In the genomic region with DNA sequence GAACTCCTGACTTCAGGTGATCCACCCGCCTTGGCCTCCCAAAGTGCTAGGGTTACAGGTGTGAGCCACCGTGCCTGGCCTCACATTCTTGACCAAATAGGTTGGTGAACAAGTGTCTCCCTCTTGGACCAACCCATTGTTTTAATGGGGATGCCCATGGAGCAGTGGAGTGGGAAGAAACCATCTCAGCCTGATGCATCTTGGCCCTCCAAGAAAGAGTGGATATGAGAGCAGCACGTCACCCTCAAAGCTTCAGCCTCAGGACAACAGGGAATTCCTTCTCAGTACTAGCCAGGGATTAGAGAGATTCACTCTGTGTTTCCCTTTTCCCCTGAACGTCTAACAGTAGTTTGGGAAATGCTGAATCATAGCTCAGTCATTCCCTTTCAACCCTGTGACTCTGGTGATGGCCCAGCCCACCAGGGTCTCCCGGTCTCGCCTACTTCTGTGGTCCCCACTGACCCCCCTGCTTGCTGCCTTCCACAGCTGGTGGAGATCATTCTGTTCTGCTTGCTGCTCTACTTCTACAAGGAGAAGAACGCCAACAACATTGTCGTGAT, we compare ENCODE assay signal across 15 cellular contexts. TPM values are rescaled to one million over a fixed set of nuclear protein-coding genes. Genes with fewer than 3 reads are reported as not detected.
DNase-seq lines count a peak whose midpoint lies in the region; ATAC-seq, FAIRE-seq and TF ChIP-seq lines count a peak whose summit lies in the region.
"Had no signal": no experiment of that assay in that cellular context is flagged by ENCODE, and none has a peak within 500 bp of the region (broad histone marks: within the 10 kb centered on the region; RNA-seq: fewer than 3 reads in every experiment).

No MANE protein-coding gene starts in this region.

- no peak overlapping the region for H3K9ac ChIP-seq in H1 (replicated peaks in 1 of 4; ENCODE audit: extremely low read depth in 1 of 4, low read depth in 3 of 4, low read length in 3 of 4)

- H3K18ac ChIP-seq in H1 (ENCODE audit: extremely low read depth, low read length): no peak overlapping the region

- no peak for TF ChIP-seq EP300 in H1 (IDR thresholded peaks at IDR 0.05; ENCODE audit: borderline replicate concordance in 1 of 2, low read depth in 2 of 2, low read length in 2 of 2)

- H4K91ac ChIP-seq in H1 (replicated peaks; ENCODE audit: insufficient read length, low read length): no peak overlapping the region

- H3K27ac Mint-ChIP-seq in activated T-helper 17 cell treated with anti-CD3 and anti-CD28 coated beads, Interleukin-2, amount 50 U/mL, for 72 hours: peak overlapping the region; percentile 59
- no peak overlapping the region for H3K27ac Mint-ChIP-seq in T-helper 2 cell treated with Interferon-gamma antibody and Interleukin-4, amounts not matched to agents 5 μg/mL and 100 μg/mL, for 36 hours

- CTCF ChIA-PET in HEK293 (lab: Yijun Ruan, JAX) (interaction anchor here (1.1 kb wide), 1 partner anchor 8 kb away, joined by 3 read pairs; no protein-coding TSS in a partner anchor), H1 (lab: Charles Lee; ENCODE audit: partially characterized antibody) (interaction anchor here (0.9 to 1.5 kb wide), 3 partner anchors 10 to 35 kb away, joined by 3 to 8 read pairs (median 5); no protein-coding TSS in a partner anchor)

- H3K36me3 Mint-ChIP-seq in activated T-helper 17 cell treated with anti-CD3 and anti-CD28 coated beads, Interleukin-2, amount 50 U/mL, for 72 hours (ENCODE audit: low read depth): peaks cover 90% of the 10 kb centered on the region
- peaks cover 42% of the 10 kb centered on the region for H3K36me3 Mint-ChIP-seq in T-helper 2 cell treated with Interferon-gamma antibody and Interleukin-4, amounts not matched to agents 5 μg/mL and 100 μg/mL, for 36 hours (ENCODE audit: low read depth)

- H4K20me1 ChIP-seq in H1 (replicated peaks in 1 of 2; ENCODE audit: control insufficient read depth in 1 of 2, insufficient read depth in 2 of 2, low read length in 2 of 2): no peaks in the 10 kb centered on the region

- no peak overlapping the region for H2BK12ac ChIP-seq in H1 (ENCODE audit: low read depth, low read length)

- TF ChIP-seq POLR2A in H1 (IDR thresholded peaks at IDR 0.05; ENCODE audit: control extremely low read depth in 1 of 2, low read depth in 2 of 2, low read length in 2 of 2): no peak

- H3K23ac ChIP-seq in H1 (ENCODE audit: insufficient read length): no peak overlapping the region

- H3K4ac ChIP-seq in H1 (replicated peaks; ENCODE audit: insufficient read length, low read depth, low read length): no peak overlapping the region

- ATAC-seq in activated T-helper 17 cell treated with anti-CD3 and anti-CD28 coated beads, Interleukin-2, amount 50 U/mL, for 72 hours (replicated peaks): no peak
- ATAC-seq in HG02970 (IDR thresholded peaks at IDR 0.05; ENCODE audit: low FRiP score, unreplicated experiment): no peak

- H4K5ac ChIP-seq in H1 (ENCODE audit: insufficient read length, low read depth, low read length): no peak overlapping the region

- no peak for FAIRE-seq in H1 (lab: Jason Lieb, UNC)
- FAIRE-seq: A204.1, GM12891 had no signal

- no peaks in the 10 kb centered on the region for H3K79me2 ChIP-seq in H1 (ENCODE audit: control insufficient read depth in 1 of 2, insufficient read depth in 2 of 2, low read length in 2 of 2)

- H3K27ac ChIP-seq in HEK293 (ENCODE audit: extremely low read depth, low read depth, low read length): no peak overlapping the region
- no peak overlapping the region for H3K27ac ChIP-seq in H1 (ENCODE audit: low read depth, low read length)
- H3K27ac ChIP-seq: C4-2B had no signal

- H2BK120ac ChIP-seq in H1 (replicated peaks; ENCODE audit: low read depth, low read length): no peak overlapping the region

- no peak overlapping the region for H2AFZ ChIP-seq in H1 (ENCODE audit: low read length)

- H2BK15ac ChIP-seq in H1 (ENCODE audit: low read length): no peak overlapping the region

- WGBS in H1 (ENCODE audit: extremely low coverage in 1 of 2, insufficient coverage in 1 of 2, insufficient read length in 1 of 2, insufficient replicate concordance in 2 of 2, low coverage in 1 of 2, low lambda C conversion rate in 2 of 2, missing lambda C conversion rate in 1 of 2), 2 experiments: 87% methylated on average over 8 of the region's 8 CpGs; no CpG with 5 or more reads in 1 of the 2 experiments

- TF ChIP-seq RAD21 in H1 (IDR thresholded peaks at IDR 0.05 in 1 of 2, conservative IDR thresholded peaks at IDR 0.05 in 1 of 2; ENCODE audit: low read depth in 2 of 2, low read length in 2 of 2): no peak

- H3K23me2 ChIP-seq in H1 (ENCODE audit: low read depth, low read length): no peaks in the 10 kb centered on the region

- peaks cover 2% of the 10 kb centered on the region; the same call in 1 of the 2 replicates for H3K79me1 ChIP-seq in H1 (ENCODE audit: low read depth, low read length)

- H4K8ac ChIP-seq in H1 (ENCODE audit: extremely low read depth, insufficient read depth, low read length): no peak overlapping the region

- no peak overlapping the region for H3K4me3 Mint-ChIP-seq in activated T-helper 17 cell treated with anti-CD3 and anti-CD28 coated beads, Interleukin-2, amount 50 U/mL, for 72 hours
- H3K4me3 Mint-ChIP-seq in T-helper 2 cell treated with Interferon-gamma antibody and Interleukin-4, amounts not matched to agents 5 μg/mL and 100 μg/mL, for 36 hours: no peak overlapping the region
- H3K4me3 Mint-ChIP-seq: CD4-positive, alpha-beta memory T cell had no signal

- H3K4me1 ChIP-seq in HEK293 (ENCODE audit: control insufficient read depth, insufficient read depth, low read length) (no peaks in the 10 kb centered on the region), H1 (replicated peaks in 1 of 4; ENCODE audit: control insufficient read depth in 3 of 4, insufficient read depth in 4 of 4, low read length in 3 of 4) (no peaks in the 10 kb centered on the region)
- H3K4me1 ChIP-seq: BE2C, HAP-1 had no signal

- H3K9me3 Mint-ChIP-seq in activated T-helper 17 cell treated with anti-CD3 and anti-CD28 coated beads, Interleukin-2, amount 50 U/mL, for 72 hours: no peaks in the 10 kb centered on the region
- H3K9me3 Mint-ChIP-seq in T-helper 2 cell treated with Interferon-gamma antibody and Interleukin-4, amounts not matched to agents 5 μg/mL and 100 μg/mL, for 36 hours: no peaks in the 10 kb centered on the region
- H3K9me3 Mint-ChIP-seq: CD4-positive, alpha-beta memory T cell had no signal

- no peak for TF ChIP-seq CTCF in HEK293 (tag by site-specific recombination; IDR thresholded peaks at IDR 0.05)
- TF ChIP-seq CTCF in H1 (IDR thresholded peaks at IDR 0.05; ENCODE audit: control extremely low read depth in 1 of 3, insufficient read depth in 1 of 3, low read depth in 1 of 3, low read length in 3 of 3): no peak

- no peak overlapping the region for H3K56ac ChIP-seq in H1 (replicated peaks; ENCODE audit: insufficient read length, low read depth, low read length)

- H3K4me3 ChIP-seq in HEK293 (ENCODE audit: low read depth, low read length) (no peak overlapping the region), H1 (ENCODE audit: extremely low read depth in 1 of 4, insufficient read depth in 2 of 4, low read depth in 3 of 4, low read length in 4 of 4) (no peak overlapping the region)
- H3K4me3 ChIP-seq: HAP-1 had no signal

- no peak overlapping the region for H3K14ac ChIP-seq in H1 (ENCODE audit: insufficient read length)

- no peak overlapping the region for H2AK5ac ChIP-seq in H1 (ENCODE audit: low read depth, low read length)

- no peaks in the 10 kb centered on the region for H3K27me3 ChIP-seq in H1 (replicated peaks in 1 of 4; ENCODE audit: control insufficient read depth in 3 of 4, extremely low read depth in 1 of 4, insufficient read depth in 3 of 4, low read length in 3 of 4)
- H3K27me3 ChIP-seq: BE2C had no signal

- H3K36me3 ChIP-seq in HEK293 (ENCODE audit: control insufficient read depth in 2 of 2, insufficient read depth in 1 of 2, low read length in 2 of 2): peaks cover 3 to 80% of the 10 kb centered on the region in 2 experiments; a peak in 2 of 3 replicates
- no peaks in the 10 kb centered on the region for H3K36me3 ChIP-seq in H1 (ENCODE audit: control insufficient read depth in 2 of 4, insufficient read depth in 4 of 4, low read length in 3 of 4)
- H3K36me3 ChIP-seq: BE2C had no signal

- POLR2A ChIA-PET in HEK293 (lab: Yijun Ruan, JAX) (no interaction called here), H1 (lab: Charles Lee; ENCODE audit: partially characterized antibody) (interaction anchor here (1.3 to 1.4 kb wide), 2 partner anchors 10 to 11 kb away, joined by 4 to 5 read pairs; no protein-coding TSS in a partner anchor)

- H2BK5ac ChIP-seq in H1 (ENCODE audit: low read depth, low read length): no peak overlapping the region

- 0 out of 2 replicates have a peak overlapping the region, but pooled peaks have one; percentile 11 for H2BK20ac ChIP-seq in H1 (ENCODE audit: low read length)

- no peak overlapping the region for H3K4me2 ChIP-seq in H1 (ENCODE audit: insufficient read depth in 1 of 2, low read depth in 2 of 2, low read length in 2 of 2)

- H3K27me3 Mint-ChIP-seq in activated T-helper 17 cell treated with anti-CD3 and anti-CD28 coated beads, Interleukin-2, amount 50 U/mL, for 72 hours: no peaks in the 10 kb centered on the region
- no peaks in the 10 kb centered on the region for H3K27me3 Mint-ChIP-seq in T-helper 2 cell treated with Interferon-gamma antibody and Interleukin-4, amounts not matched to agents 5 μg/mL and 100 μg/mL, for 36 hours (ENCODE audit: low read depth)
- H3K27me3 Mint-ChIP-seq: CD4-positive, alpha-beta memory T cell had no signal

- no peak for DNase-seq in H1 (ENCODE audit: low read depth in 1 of 2, low spot score in 2 of 2)
- DNase-seq in NCI-H187 treated with DMSO at 0.1 percent for 48 hours (lab: John Stamatoyannopoulos, UW): no peak
- DNase-seq in T-helper 2 cell treated with Interferon-gamma antibody and Interleukin-4, amounts not matched to agents 5 μg/mL and 100 μg/mL, for 36 hours (ENCODE audit: low spot score): no peak
- no peak for DNase-seq in activated gamma-delta T cell treated with Interleukin-2 at 50 U/mL for 16 hours
- DNase-seq: BE2C; CD4-positive, alpha-beta memory T cell; DMS79; GOT3 had no signal

- H3K9me3 ChIP-seq in HEK293 (ENCODE audit: control insufficient read depth, insufficient read depth, low read depth, low read length) (no peaks in the 10 kb centered on the region), H1 (ENCODE audit: insufficient read depth in 2 of 2, low read depth in 1 of 2, low read length in 1 of 2) (no peaks in the 10 kb centered on the region; a peak in 1 of 4 replicates)
- H3K9me3 ChIP-seq: BE2C, HAP-1 had no signal

- H3K4me1 Mint-ChIP-seq in activated T-helper 17 cell treated with anti-CD3 and anti-CD28 coated beads, Interleukin-2, amount 50 U/mL, for 72 hours: no peaks in the 10 kb centered on the region
- H3K4me1 Mint-ChIP-seq in T-helper 2 cell treated with Interferon-gamma antibody and Interleukin-4, amounts not matched to agents 5 μg/mL and 100 μg/mL, for 36 hours (ENCODE audit: low read depth): no peaks in the 10 kb centered on the region

RNA-seq across cellular contexts. Expression of gene NIPAL3, which starts 37.4 kb away (rescaled TPM):
- 10 to 100 TPM; 30.0 to 38.5 TPM for total RNA-seq in activated T-helper 17 cell treated with anti-CD3 and anti-CD28 coated beads, Interleukin-2, amount 50 U/mL, for 72 hours
- 11.0 and 12.6 TPM in 2 replicates for total RNA-seq in H1 (2021; fragmentation: NEBNext Ultra II Directional; extraction: Animal tissue kit (Norgen Biotek cat#: 25700))
- 8.8 and 9.1 TPM in 2 replicates for polyA plus RNA-seq in H1 (2011; rRNA removed)
- polyA plus RNA-seq in H1 (2011; cell fraction: cytosol; rRNA removed): 9.1 TPM
- polyA plus RNA-seq in H1 (2011; cell fraction: nucleus; rRNA removed): 9.5 TPM
- polyA plus RNA-seq in H1 (2012, experiment 1 of 2): 7.2 to 8.6 TPM (median 7.5 TPM) in 4 replicates
- 2.2 TPM for polyA plus RNA-seq in H1 (2012, experiment 2 of 2)
- polyA plus RNA-seq in H1 (2013, experiment 1 of 2): 7.8 TPM
- polyA plus RNA-seq in H1 (2013, experiment 2 of 2): 7.7 TPM
- 17.7 and 19.5 TPM in 2 replicates for polyA minus RNA-seq in H1 (2011; rRNA and poly(A)+ RNA removed)
- 6.3 TPM for polyA minus RNA-seq in H1 (2011; cell fraction: cytosol; rRNA and poly(A)+ RNA removed)
- 8.1 TPM for polyA minus RNA-seq in H1 (2011; cell fraction: nucleus; rRNA and poly(A)+ RNA removed)

RNA-seq across cellular contexts. Expression of gene STPG1, which starts 39.4 kb away (rescaled TPM):
- total RNA-seq in activated T-helper 17 cell treated with anti-CD3 and anti-CD28 coated beads, Interleukin-2, amount 50 U/mL, for 72 hours: 1 to 10 TPM; 6.5 to 7.0 TPM
- 10.3 and 11.0 TPM in 2 replicates for total RNA-seq in H1 (2021; fragmentation: NEBNext Ultra II Directional; extraction: Animal tissue kit (Norgen Biotek cat#: 25700))
- polyA plus RNA-seq in H1 (2011; rRNA removed): 10.8 and 11.2 TPM in 2 replicates
- 10.6 TPM for polyA plus RNA-seq in H1 (2011; cell fraction: cytosol; rRNA removed)
- 9.3 TPM for polyA plus RNA-seq in H1 (2011; cell fraction: nucleus; rRNA removed)
- 8.5 to 10.4 TPM (median 9.6 TPM) in 4 replicates for polyA plus RNA-seq in H1 (2012, experiment 1 of 2)
- 7.7 TPM for polyA plus RNA-seq in H1 (2012, experiment 2 of 2)
- polyA plus RNA-seq in H1 (2013, experiment 1 of 2): 8.9 TPM
- polyA plus RNA-seq in H1 (2013, experiment 2 of 2): 8.5 TPM
- polyA minus RNA-seq in H1 (2011; rRNA and poly(A)+ RNA removed): 8.9 and 10.7 TPM in 2 replicates
- polyA minus RNA-seq in H1 (2011; cell fraction: cytosol; rRNA and poly(A)+ RNA removed): 7.3 TPM
- 14.7 TPM for polyA minus RNA-seq in H1 (2011; cell fraction: nucleus; rRNA and poly(A)+ RNA removed)

RNA-seq across cellular contexts. Expression of gene RCAN3, which starts 49.6 kb away (rescaled TPM):
- 10 to 100 TPM; 38.6 to 54.6 TPM for total RNA-seq in activated T-helper 17 cell treated with anti-CD3 and anti-CD28 coated beads, Interleukin-2, amount 50 U/mL, for 72 hours
- total RNA-seq in H1 (2021; fragmentation: NEBNext Ultra II Directional; extraction: Animal tissue kit (Norgen Biotek cat#: 25700)): 15.2 and 16.6 TPM in 2 replicates
- 5.6 and 5.9 TPM in 2 replicates for polyA plus RNA-seq in H1 (2011; rRNA removed)
- 7.1 TPM for polyA plus RNA-seq in H1 (2011; cell fraction: cytosol; rRNA removed)
- 6.4 TPM for polyA plus RNA-seq in H1 (2011; cell fraction: nucleus; rRNA removed)
- 5.4 to 12.8 TPM (median 7.1 TPM) in 4 replicates for polyA plus RNA-seq in H1 (2012, experiment 1 of 2)
- polyA plus RNA-seq in H1 (2012, experiment 2 of 2): 2.1 TPM
- polyA plus RNA-seq in H1 (2013, experiment 1 of 2): 8.2 TPM
- polyA plus RNA-seq in H1 (2013, experiment 2 of 2): 9.0 TPM
- 11.2 and 12.2 TPM in 2 replicates for polyA minus RNA-seq in H1 (2011; rRNA and poly(A)+ RNA removed)
- 7.3 TPM for polyA minus RNA-seq in H1 (2011; cell fraction: cytosol; rRNA and poly(A)+ RNA removed)
- 4.9 TPM for polyA minus RNA-seq in H1 (2011; cell fraction: nucleus; rRNA and poly(A)+ RNA removed)
